1 cellular context compared by ENCODE assay signal in genomic region chr6:124978451-124979293, GRCh38.
TF ChIP-seq lines count a peak whose summit lies in the region.

No MANE protein-coding gene starts in this region.

TF ChIP-seq in IMR-90, 13 proteins besides CTCF, POLR2A, EP300 and RAD21:
- TF ChIP-seq FOS (IDR thresholded peaks at IDR 0.05; ENCODE audit: low read depth, low read length) (no peak), CEBPB (IDR thresholded peaks at IDR 0.05; ENCODE audit: low read depth, low read length) (no peak), MAZ (IDR thresholded peaks at IDR 0.05; ENCODE audit: borderline replicate concordance, low read depth, low read length) (no peak), SMC3 (IDR thresholded peaks at IDR 0.05; ENCODE audit: low read depth, low read length) (no peak), NFE2L2 (IDR thresholded peaks at IDR 0.05; ENCODE audit: low read depth, low read length) (no peak), ELK1 (IDR thresholded peaks at IDR 0.05; ENCODE audit: borderline replicate concordance, low read depth, low read length) (no peak), RCOR1 (IDR thresholded peaks at IDR 0.05; ENCODE audit: insufficient replicate concordance, low read length) (no peak), MAFK (IDR thresholded peaks at IDR 0.05; ENCODE audit: low read depth, low read length) (no peak), MXI1 (IDR thresholded peaks at IDR 0.05; ENCODE audit: borderline replicate concordance, low read depth, low read length) (no peak), USF2 (IDR thresholded peaks at IDR 0.05; ENCODE audit: low read depth, low read length) (no peak), RFX5 (IDR thresholded peaks at IDR 0.05; ENCODE audit: low read depth, low read length) (no peak), BHLHE40 (IDR thresholded peaks at IDR 0.05; ENCODE audit: low read depth, low read length) (no peak), CHD1 (IDR thresholded peaks at IDR 0.05; ENCODE audit: low read depth, low read length) (no peak)
